Comparison of ENCODE assay signal across 10 cellular contexts in the genomic region with DNA sequence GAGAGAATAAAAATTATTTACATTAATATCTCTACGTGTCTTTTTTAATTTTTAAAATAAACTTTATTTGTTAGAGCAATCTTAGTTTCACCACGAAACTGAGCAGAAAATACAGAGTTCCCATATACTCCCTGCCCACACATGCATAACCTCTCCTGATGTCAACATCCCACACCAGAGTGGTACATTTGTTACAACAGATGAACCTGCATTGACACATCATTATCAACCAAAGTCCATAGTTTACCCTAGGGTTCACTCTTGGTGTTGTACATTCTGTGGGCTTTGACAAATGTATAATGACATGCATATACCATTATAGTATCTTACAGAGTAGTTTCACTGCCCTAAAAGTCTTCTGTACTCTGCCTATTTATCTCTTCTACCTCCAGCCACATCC.
"Had no signal": no experiment of that assay in that cellular context is flagged by ENCODE, and none has a peak within 500 bp of the region (broad histone marks: within the 10 kb centered on the region; RNA-seq: fewer than 3 reads in every experiment).

No MANE protein-coding gene starts in this region.

- FAIRE-seq: H1, H54, K562 had no signal

- H3K4me2 ChIP-seq: GM23338 had no signal

- H2AFZ ChIP-seq: GM23338 had no signal

- H3K4me3 ChIP-seq: GM23338, K562 had no signal

- ATAC-seq: GM23338, K562 had no signal

- DNase-seq: H9, HCEC 1CT, HFFc6, IMR-90, KG1 had no signal

- H3K27ac ChIP-seq: HL-60 had no signal
